ENCODE assay signal across 14 cellular contexts in genomic region chr14:105853089-105853906, GRCh38.
A peak's percentile ranks its signal among the peaks of the same experiment; 100 is the strongest.
DNase-seq lines count a peak whose midpoint lies in the region; ATAC-seq and TF ChIP-seq lines count a peak whose summit lies in the region.
"Had no signal": no experiment of that assay in that cellular context is flagged by ENCODE, and none has a peak within 500 bp of the region (broad histone marks: within the 10 kb centered on the region; RNA-seq: fewer than 3 reads in every experiment).

No MANE protein-coding gene starts in this region.

- H3K4me1 ChIP-seq in mucosa of descending colon (ENCODE audit: low read depth), result no peaks in the 10 kb centered on the region

- TF ChIP-seq CTCF in mucosa of descending colon (IDR thresholded peaks at IDR 0.05), result no peak

- H3K4me3 ChIP-seq in mucosa of descending colon, result no peak overlapping the region
- H3K4me3 ChIP-seq: thoracic aorta had no signal

- H3K36me3 ChIP-seq in mucosa of descending colon (ENCODE audit: low read depth), result no peaks in the 10 kb centered on the region
- H3K36me3 ChIP-seq: thoracic aorta had no signal

- no peaks in the 10 kb centered on the region for H3K9me3 ChIP-seq in mucosa of descending colon
- H3K9me3 ChIP-seq: thoracic aorta had no signal

- ATAC-seq in SK-N-SH treated with all-trans-retinoic acid at 6 μM for 48 hours, result peak; percentile 49; the same call in 1 of the 3 replicates
- ATAC-seq in mucosa of descending colon, result no peak
- ATAC-seq in GM18858 (IDR thresholded peaks at IDR 0.05; ENCODE audit: unreplicated experiment), result no peak
- ATAC-seq: activated T-cell treated with anti-CD3 and anti-CD28 coated beads, Interleukin-2, amount 50 U/mL, for 72 hours had no signal

- peak; percentile 89 for TF ChIP-seq POLR2A in GM18951 (IDR thresholded peaks at IDR 0.05; ENCODE audit: extremely low read depth, insufficient read depth, insufficient read length)

- in situ Hi-C loops in GM18951 (cut with MboI; ENCODE audit: low sequenced_read_pairs, unreplicated experiment), result loop anchor here (5.0 kb wide), 1 partner anchor 44 kb away; no protein-coding TSS in a partner anchor

- peak; percentile 66 for DNase-seq in NCI-H146 (lab: John Stamatoyannopoulos, UW)
- no peak for DNase-seq in NCI-H146 treated with DMSO at 0.1 percent for 48 hours (lab: John Stamatoyannopoulos, UW; ENCODE audit: unreplicated experiment)
- peak in 2 of 3 donors; percentile 18 to 43 for DNase-seq in mucosa of descending colon
- DNase-seq in midbrain (lab: John Stamatoyannopoulos, UW), result no peak
- no peak for DNase-seq in effector CD8-positive, alpha-beta T cell (lab: John Stamatoyannopoulos, UW)
- DNase-seq: activated T-cell treated with anti-CD3 and anti-CD28 coated beads, Interleukin-2, amount 50 U/mL, for 72 hours; hippocampal formation; Karpas-422; NCI-H345; retina had no signal

- intact Hi-C loops in mucosa of descending colon (cut with DNase I, micrococcal nuclease), result no loop called here

TF ChIP-seq in SK-N-SH treated with all-trans-retinoic acid at 6 μM for 48 hours, 23 proteins besides CTCF, POLR2A, EP300 and RAD21:
- TF ChIP-seq BACH2 (CRISPR knock-in tag; IDR thresholded peaks at IDR 0.05; ENCODE audit: borderline replicate concordance) (no peak), TCF4 (CRISPR knock-in tag; IDR thresholded peaks at IDR 0.05; ENCODE audit: borderline replicate concordance) (peak; percentile 49; the same call in 1 of the 2 replicates)

Comparison
In these comparisons a context has a peak if more than half of its experiments do, and no peak if none do; other contexts are left out.
1. DNase-seq: peak in NCI-H146 (single experiment) and mucosa of descending colon (2 of 3); none in NCI-H146 treated with DMSO at 0.1 percent for 48 hours (single experiment), midbrain (single experiment) and effector CD8-positive, alpha-beta T cell (single experiment).